ENCODE assay signal across 18 cellular contexts in the genomic region with DNA sequence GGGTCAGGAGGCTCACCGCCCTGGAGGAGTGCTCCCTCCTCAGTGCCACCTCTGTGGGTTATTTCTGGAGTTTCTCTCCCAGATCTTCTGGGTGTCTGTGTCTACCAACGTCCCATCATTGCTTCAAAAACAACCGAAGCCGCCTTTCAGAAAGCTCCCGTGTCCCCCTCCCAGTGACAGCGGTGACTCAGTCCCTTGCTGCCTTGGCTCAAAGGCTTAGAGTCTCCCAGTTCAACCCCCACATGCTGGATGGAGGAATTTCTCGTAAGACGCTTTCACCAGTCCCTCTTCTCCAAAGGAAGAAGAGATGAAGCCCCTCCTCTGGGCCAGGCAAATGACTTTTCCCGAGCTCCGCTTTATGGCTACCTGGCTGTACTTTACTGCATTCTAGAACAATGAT.
A peak's percentile ranks its signal among the peaks of the same experiment; 100 is the strongest.
DNase-seq lines count a peak whose midpoint lies in the region; ATAC-seq lines count a peak whose summit lies in the region.
"Had no signal": no experiment of that assay in that cellular context is flagged by ENCODE, and none has a peak within 500 bp of the region (broad histone marks: within the 10 kb centered on the region; RNA-seq: fewer than 3 reads in every experiment).

No MANE protein-coding gene starts in this region.

- no peak overlapping the region for H2BK5ac ChIP-seq in neuronal stem cell (ENCODE audit: low read length)

- H3K27ac ChIP-seq in mesodermal cell (ENCODE audit: low read depth, low read length, severe bottlenecking) (peak overlapping the region; percentile 41), neuronal stem cell (replicated peaks; ENCODE audit: low read length) (no peak overlapping the region)
- no peak overlapping the region for H3K27ac ChIP-seq in CD8-positive, alpha-beta memory T cell (ENCODE audit: low read depth, low read length)
- H3K27ac ChIP-seq: 22Rv1, A549, C4-2B, GM23248 had no signal

- H2AK5ac ChIP-seq in neuronal stem cell (ENCODE audit: low read depth, low read length), result peak overlapping the region; percentile 94

- no peak overlapping the region for H3K4ac ChIP-seq in neuronal stem cell (ENCODE audit: low read length)

- CTCF ChIA-PET in CD8-positive, alpha-beta memory T cell (lab: Charles Lee), result no interaction called here

- H2AFZ ChIP-seq in neuronal stem cell (ENCODE audit: low read length), result peak overlapping the region; percentile 15
- H2AFZ ChIP-seq: GM23248 had no signal

- no peak overlapping the region for H4K91ac ChIP-seq in neuronal stem cell (ENCODE audit: low read depth, low read length, poor library complexity)

- WGBS in mesodermal cell (ENCODE audit: insufficient coverage in 2 of 2), 2 experiments, result 46 to 57% methylated on average over 6 of the region's 10 CpGs
- WGBS in neuronal stem cell (ENCODE audit: extremely low coverage in 2 of 2, insufficient read length in 2 of 2, insufficient replicate concordance in 1 of 2), 2 donors, result no CpG with 5 or more reads among the region's 10 CpGs

- no peaks in the 10 kb centered on the region for H3K27me3 Mint-ChIP-seq in central memory CD8-positive, alpha-beta T cell
- H3K27me3 Mint-ChIP-seq in CD8-positive, alpha-beta memory T cell, result no peaks in the 10 kb centered on the region
- H3K27me3 Mint-ChIP-seq: CD4-positive, alpha-beta T cell had no signal

- DNase-seq in ELF-1 (ENCODE audit: low read depth, low spot score), result peak; percentile 42
- DNase-seq in central memory CD8-positive, alpha-beta T cell (ENCODE audit: low spot score in 2 of 2), result no peak
- DNase-seq in neuronal stem cell (ENCODE audit: low spot score), result no peak
- DNase-seq in RPMI8226, result no peak
- no peak for DNase-seq in CD8-positive, alpha-beta memory T cell
- no peak for DNase-seq in NCI-H2196 (lab: John Stamatoyannopoulos, UW; ENCODE audit: unreplicated experiment)
- DNase-seq in RKO (ENCODE audit: low spot score), result no peak
- DNase-seq: AML-193; CD4-positive, alpha-beta T cell; DMS153; DMS79; GF-D8 had no signal

- no peak overlapping the region for H3K9ac ChIP-seq in neuronal stem cell (ENCODE audit: low read depth, low read length, poor library complexity)
- H3K9ac ChIP-seq: GM23248 had no signal

- peaks cover 8% of the 10 kb centered on the region for H3K36me3 Mint-ChIP-seq in central memory CD8-positive, alpha-beta T cell (ENCODE audit: insufficient read depth)
- H3K36me3 Mint-ChIP-seq in CD8-positive, alpha-beta memory T cell, result peaks cover 15 to 70% (median 19%) of the 10 kb centered on the region in 3 donors

- peak overlapping the region; percentile 92 for H3K18ac ChIP-seq in neuronal stem cell (ENCODE audit: low read length)

- no peaks in the 10 kb centered on the region for H3K36me3 ChIP-seq in mesodermal cell (ENCODE audit: control insufficient read depth, insufficient read depth, low read length)
- H3K36me3 ChIP-seq in neuronal stem cell (replicated peaks in 1 of 2; ENCODE audit: control insufficient read depth in 2 of 2, insufficient read depth in 2 of 2, low read length in 2 of 2), result peaks cover 0 to 4% of the 10 kb centered on the region in 2 donors
- H3K36me3 ChIP-seq in CD8-positive, alpha-beta memory T cell (ENCODE audit: insufficient read depth, low read length), result no peaks in the 10 kb centered on the region
- H3K36me3 ChIP-seq: HAP-1 had no signal

- H3K4me1 ChIP-seq in mesodermal cell (ENCODE audit: control insufficient read depth, insufficient read depth, low read length, poor library complexity, severe bottlenecking), result peaks cover 16% of the 10 kb centered on the region
- peaks cover 17 to 24% of the 10 kb centered on the region in 2 donors for H3K4me1 ChIP-seq in neuronal stem cell (ENCODE audit: control insufficient read depth in 2 of 2, insufficient read depth in 1 of 2, low read depth in 1 of 2, low read length in 2 of 2)
- H3K4me1 ChIP-seq in CD8-positive, alpha-beta memory T cell (ENCODE audit: insufficient read depth, low read length), result no peaks in the 10 kb centered on the region
- H3K4me1 ChIP-seq: A549, HAP-1 had no signal

- ATAC-seq in central memory CD8-positive, alpha-beta T cell (replicated peaks; ENCODE audit: extremely low read depth, poor library complexity, severe bottlenecking), result no peak

- no peak overlapping the region for H3K4me2 ChIP-seq in neuronal stem cell (ENCODE audit: insufficient read depth, low read length, poor library complexity, severe bottlenecking)
- H3K4me2 ChIP-seq: A549 had no signal

- H3K4me1 Mint-ChIP-seq in central memory CD8-positive, alpha-beta T cell, result no peaks in the 10 kb centered on the region
- no peaks in the 10 kb centered on the region for H3K4me1 Mint-ChIP-seq in CD8-positive, alpha-beta memory T cell

- H4K8ac ChIP-seq in neuronal stem cell (ENCODE audit: low read depth, low read length), result no peak overlapping the region

- no peak overlapping the region for H2BK12ac ChIP-seq in neuronal stem cell (ENCODE audit: low read length)

- no peaks in the 10 kb centered on the region for H3K27me3 ChIP-seq in neuronal stem cell (ENCODE audit: control insufficient read depth in 3 of 3, insufficient read depth in 3 of 3, low read depth in 1 of 3, low read length in 3 of 3)
- no peaks in the 10 kb centered on the region for H3K27me3 ChIP-seq in CD8-positive, alpha-beta memory T cell (ENCODE audit: insufficient read depth, low read length, poor library complexity, severe bottlenecking)

- H2BK120ac ChIP-seq in neuronal stem cell (ENCODE audit: low read depth, low read length), result peak overlapping the region; percentile 77

- H3K9me3 Mint-ChIP-seq in central memory CD8-positive, alpha-beta T cell, result no peaks in the 10 kb centered on the region
- no peaks in the 10 kb centered on the region for H3K9me3 Mint-ChIP-seq in CD8-positive, alpha-beta memory T cell
- H3K9me3 Mint-ChIP-seq: CD4-positive, alpha-beta T cell had no signal

- peak overlapping the region; percentile 78 for H2BK15ac ChIP-seq in neuronal stem cell (ENCODE audit: low read length)

- no peaks in the 10 kb centered on the region for H3K79me1 ChIP-seq in neuronal stem cell (ENCODE audit: low read depth, low read length)

- H3K9me3 ChIP-seq in mesodermal cell (ENCODE audit: control insufficient read depth, low read length) (no peaks in the 10 kb centered on the region), neuronal stem cell (replicated peaks in 1 of 2; ENCODE audit: control insufficient read depth in 2 of 2, insufficient read depth in 1 of 2, low read depth in 1 of 2, low read length in 2 of 2) (no peaks in the 10 kb centered on the region)
- no peaks in the 10 kb centered on the region for H3K9me3 ChIP-seq in CD8-positive, alpha-beta memory T cell (ENCODE audit: low read length)
- H3K9me3 ChIP-seq: A549, HAP-1 had no signal

- no peak overlapping the region for H3K4me3 Mint-ChIP-seq in central memory CD8-positive, alpha-beta T cell
- peak overlapping the region in 1 of 7 donors; percentile 79 for H3K4me3 Mint-ChIP-seq in CD8-positive, alpha-beta memory T cell
- H3K4me3 Mint-ChIP-seq: CD4-positive, alpha-beta T cell had no signal

- peak overlapping the region; percentile 25 for H3K27ac Mint-ChIP-seq in central memory CD8-positive, alpha-beta T cell (ENCODE audit: low read depth)
- H3K27ac Mint-ChIP-seq in CD8-positive, alpha-beta memory T cell, result no peak overlapping the region
- H3K27ac Mint-ChIP-seq: CD4-positive, alpha-beta T cell had no signal

- peak overlapping the region; percentile 77 for H3K23ac ChIP-seq in neuronal stem cell (ENCODE audit: low read depth, low read length, poor library complexity)

- no peak overlapping the region for H3K14ac ChIP-seq in neuronal stem cell (ENCODE audit: low read length)

- POLR2A ChIA-PET in CD8-positive, alpha-beta memory T cell (lab: Charles Lee), result no interaction called here

- no peak overlapping the region for H3K4me3 ChIP-seq in mesodermal cell (ENCODE audit: extremely low read depth, insufficient read depth, low read length, poor library complexity, severe bottlenecking)
- no peak overlapping the region for H3K4me3 ChIP-seq in neuronal stem cell (ENCODE audit: low read length in 2 of 2)
- no peak overlapping the region for H3K4me3 ChIP-seq in CD8-positive, alpha-beta memory T cell (ENCODE audit: low read length)
- H3K4me3 ChIP-seq: A549, GM23248, HAP-1 had no signal
